ENCODE assay signal across 16 cellular contexts in the genomic region with DNA sequence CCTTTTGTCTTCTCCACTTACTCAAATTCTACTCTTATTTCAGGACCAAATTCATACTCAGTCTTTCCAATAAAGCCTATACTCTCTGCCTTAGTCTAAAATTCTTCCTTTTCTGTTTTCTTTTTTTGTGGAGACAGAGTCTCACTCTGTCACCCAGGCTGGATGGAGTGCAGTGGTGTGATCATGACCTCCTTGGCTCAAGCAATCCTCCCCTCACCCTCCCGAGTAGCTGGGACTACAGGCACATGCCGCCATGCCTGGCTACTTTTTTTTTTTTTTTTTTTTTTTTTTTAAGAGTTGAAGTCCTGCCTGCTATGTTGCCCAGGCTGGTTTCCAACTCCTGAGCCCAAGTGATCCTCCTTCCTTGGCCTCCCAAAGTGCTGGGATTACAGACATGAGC. TPM values are rescaled to one million over a fixed set of nuclear protein-coding genes. Genes with fewer than 3 reads are reported as not detected.
A peak's percentile ranks its signal among the peaks of the same experiment; 100 is the strongest.
DNase-seq lines count a peak whose midpoint lies in the region; ATAC-seq, FAIRE-seq and TF ChIP-seq lines count a peak whose summit lies in the region.
"Had no signal": no experiment of that assay in that cellular context is flagged by ENCODE, and none has a peak within 500 bp of the region (broad histone marks: within the 10 kb centered on the region; RNA-seq: fewer than 3 reads in every experiment).

No MANE protein-coding gene starts in this region.

- no peak overlapping the region for H2AFZ ChIP-seq in HepG2 (ENCODE audit: low read length)

- in situ Hi-C loops in HepG2 (cut with HindIII; ENCODE audit: extremely low pct_ligation_motif_present, low pct_unique_long_range_greater_than_20kb), result no loop called here

- FAIRE-seq in HepG2 (lab: Jason Lieb, UNC), result no peak

- no peak for TF ChIP-seq POLR2A in HepG2 (IDR thresholded peaks at IDR 0.05; ENCODE audit: insufficient read depth in 1 of 2, low read depth in 2 of 2, low read length in 2 of 2)

- peaks cover 66% of the 10 kb centered on the region for H3K79me2 ChIP-seq in HepG2 (ENCODE audit: insufficient read depth, low read length)

- no peaks in the 10 kb centered on the region for H3K27me3 Mint-ChIP-seq in activated T-cell treated with anti-CD3 and anti-CD28 coated beads, Interleukin-2, amount 50 U/mL, for 24 hours
- H3K27me3 Mint-ChIP-seq in activated T-helper 2 cell treated with anti-CD3 and anti-CD28 coated beads, Interferon-gamma antibody, Interleukin-2, Interleukin-4, amounts not matched to agents 10 μg/mL and 5 μg/mL and 100 μg/mL, durations not matched to agents 14 hours and 24 hours and 36 hours (ENCODE audit: low read depth), result no peaks in the 10 kb centered on the region
- no peaks in the 10 kb centered on the region for H3K27me3 Mint-ChIP-seq in stimulated activated memory B cell treated with anti-CD40 and anti-IgM and Interleukin-4, amounts not matched to agents 10 μg/mL and 1 μg/mL and 100 μg/mL, for 72 hours

- H3K36me3 Mint-ChIP-seq in activated T-cell treated with anti-CD3 and anti-CD28 coated beads, Interleukin-2, amount 50 U/mL, for 24 hours (ENCODE audit: low read depth), result peaks cover 31% of the 10 kb centered on the region
- H3K36me3 Mint-ChIP-seq in activated T-helper 2 cell treated with anti-CD3 and anti-CD28 coated beads, Interferon-gamma antibody, Interleukin-2, Interleukin-4, amounts not matched to agents 10 μg/mL and 5 μg/mL and 100 μg/mL, durations not matched to agents 14 hours and 24 hours and 36 hours (ENCODE audit: low read depth), result peaks cover 26% of the 10 kb centered on the region
- H3K36me3 Mint-ChIP-seq in stimulated activated memory B cell treated with anti-CD40 and anti-IgM and Interleukin-4, amounts not matched to agents 10 μg/mL and 1 μg/mL and 100 μg/mL, for 72 hours, result peaks cover 19% of the 10 kb centered on the region

- ATAC-seq in HepG2 (peak; percentile 60), GM18870 (IDR thresholded peaks at IDR 0.05; ENCODE audit: unreplicated experiment) (no peak)
- no peak for ATAC-seq in stimulated activated memory B cell treated with anti-CD40 and anti-IgM and Interleukin-4, amounts not matched to agents 10 μg/mL and 1 μg/mL and 100 μg/mL, for 72 hours

- intact Hi-C loops in activated T-helper 2 cell treated with anti-CD3 and anti-CD28 coated beads, Interferon-gamma antibody, Interleukin-2, Interleukin-4, amounts not matched to agents 10 μg/mL and 5 μg/mL and 100 μg/mL, durations not matched to agents 14 hours and 24 hours and 36 hours (cut with micrococcal nuclease), result no loop called here
- intact Hi-C loops in HepG2 (cut with micrococcal nuclease; ENCODE audit: unreplicated experiment), result no loop called here

- H3K27ac Mint-ChIP-seq in activated T-cell treated with anti-CD3 and anti-CD28 coated beads, Interleukin-2, amount 50 U/mL, for 24 hours, result peak overlapping the region; percentile 16
- H3K27ac Mint-ChIP-seq in activated T-helper 2 cell treated with anti-CD3 and anti-CD28 coated beads, Interferon-gamma antibody, Interleukin-2, Interleukin-4, amounts not matched to agents 10 μg/mL and 5 μg/mL and 100 μg/mL, durations not matched to agents 14 hours and 24 hours and 36 hours, result peak overlapping the region; percentile 1
- peak overlapping the region; percentile 1 for H3K27ac Mint-ChIP-seq in stimulated activated memory B cell treated with anti-CD40 and anti-IgM and Interleukin-4, amounts not matched to agents 10 μg/mL and 1 μg/mL and 100 μg/mL, for 72 hours

- WGBS in HepG2 (ENCODE audit: low lambda C conversion rate), result 95% methylated on average over 2 of the region's 2 CpGs

- H3K9me3 ChIP-seq in HepG2 (ENCODE audit: low read length), result no peaks in the 10 kb centered on the region

- peaks cover 4% of the 10 kb centered on the region; the same call in 1 of the 2 replicates for H4K20me1 ChIP-seq in HepG2 (ENCODE audit: insufficient read depth, low read length)

- CTCF ChIA-PET in HepG2 (lab: Yijun Ruan, JAX; ENCODE audit: low intra/inter-chr PET ratio, low total read pairs), result no interaction called here

- H3K9ac ChIP-seq in HepG2 (ENCODE audit: insufficient read depth, low read depth, low read length), result no peak overlapping the region

- H3K4me3 Mint-ChIP-seq in activated T-cell treated with anti-CD3 and anti-CD28 coated beads, Interleukin-2, amount 50 U/mL, for 24 hours, result no peak overlapping the region
- H3K4me3 Mint-ChIP-seq in activated T-helper 2 cell treated with anti-CD3 and anti-CD28 coated beads, Interferon-gamma antibody, Interleukin-2, Interleukin-4, amounts not matched to agents 10 μg/mL and 5 μg/mL and 100 μg/mL, durations not matched to agents 14 hours and 24 hours and 36 hours (ENCODE audit: low read depth), result no peak overlapping the region
- H3K4me3 Mint-ChIP-seq in stimulated activated memory B cell treated with anti-CD40 and anti-IgM and Interleukin-4, amounts not matched to agents 10 μg/mL and 1 μg/mL and 100 μg/mL, for 72 hours, result no peak overlapping the region

- TF ChIP-seq EP300 in HepG2 (IDR thresholded peaks at IDR 0.05; ENCODE audit: low read depth in 2 of 2, low read length in 2 of 2) (no peak), HepG2 (CRISPR knock-in tag; IDR thresholded peaks at IDR 0.05; ENCODE audit: borderline replicate concordance) (no peak)

- TF ChIP-seq RAD21 in HepG2 (CRISPR knock-in tag; IDR thresholded peaks at IDR 0.05), result no peak

- POLR2A ChIA-PET in HepG2 (lab: Yijun Ruan, JAX), result interaction anchor here (1.6 to 6.6 kb wide), 2 partner anchors 10 to 12 kb away, joined by 5 to 45 read pairs; partner anchors contain the start of gene SRP54

- no peak for DNase-seq in activated T-cell treated with anti-CD3 and anti-CD28 coated beads, Interleukin-2, amount 50 U/mL, for 24 hours
- DNase-seq in activated T-cell treated with anti-CD3 and anti-CD28 coated beads, Interleukin-2, amount 50 U/mL, for 48 hours, result no peak
- DNase-seq in activated T-helper 2 cell treated with anti-CD3 and anti-CD28 coated beads, Interferon-gamma antibody, Interleukin-2, Interleukin-4, amounts not matched to agents 10 μg/mL and 5 μg/mL and 100 μg/mL, durations not matched to agents 14 hours and 24 hours and 36 hours (ENCODE audit: low spot score), result no peak
- DNase-seq in HepG2 (ENCODE audit: low spot score) (no peak), NCI-H146 treated with DMSO at 0.1 percent for 48 hours (lab: John Stamatoyannopoulos, UW; ENCODE audit: unreplicated experiment) (no peak), GM10266 (ENCODE audit: extremely low spot score) (no peak)
- DNase-seq: DND-41, GDM1, H7, Kasumi-1, NCI-H1105 treated with DMSO at 0.1 percent for 48 hours, NCI-H187 treated with DMSO at 0.1 percent for 48 hours, SHP77 treated with DMSO at 0.1 percent for 48 hours had no signal

- no peaks in the 10 kb centered on the region for H3K9me3 Mint-ChIP-seq in activated T-cell treated with anti-CD3 and anti-CD28 coated beads, Interleukin-2, amount 50 U/mL, for 24 hours
- no peaks in the 10 kb centered on the region for H3K9me3 Mint-ChIP-seq in activated T-helper 2 cell treated with anti-CD3 and anti-CD28 coated beads, Interferon-gamma antibody, Interleukin-2, Interleukin-4, amounts not matched to agents 10 μg/mL and 5 μg/mL and 100 μg/mL, durations not matched to agents 14 hours and 24 hours and 36 hours
- H3K9me3 Mint-ChIP-seq in stimulated activated memory B cell treated with anti-CD40 and anti-IgM and Interleukin-4, amounts not matched to agents 10 μg/mL and 1 μg/mL and 100 μg/mL, for 72 hours, result no peaks in the 10 kb centered on the region

- no TSS peak for BruUV-seq in HepG2 (replicated peaks; lab: Mats Ljungman, UMichigan)

- H3K36me3 ChIP-seq in HepG2 (replicated peaks in 1 of 2; ENCODE audit: control insufficient read depth in 1 of 2, insufficient read depth in 2 of 2, low read length in 2 of 2), result peaks cover 7 to 27% of the 10 kb centered on the region in 2 experiments

- no peak overlapping the region for H3K27ac ChIP-seq in HepG2 (ENCODE audit: extremely low read length, insufficient read depth, low read length)
- H3K27ac ChIP-seq: C4-2B had no signal

- no peak overlapping the region for H3K4me3 ChIP-seq in HepG2 (replicated peaks in 1 of 3; ENCODE audit: insufficient read depth in 1 of 3, low read depth in 2 of 3, low read length in 3 of 3)

- no peaks in the 10 kb centered on the region for H3K27me3 ChIP-seq in HepG2 (ENCODE audit: control insufficient read depth in 1 of 2, insufficient read depth in 2 of 2, low read length in 2 of 2)

- peaks cover 32% of the 10 kb centered on the region for H3K4me1 Mint-ChIP-seq in activated T-cell treated with anti-CD3 and anti-CD28 coated beads, Interleukin-2, amount 50 U/mL, for 24 hours (ENCODE audit: low read depth)
- peaks cover 6% of the 10 kb centered on the region for H3K4me1 Mint-ChIP-seq in activated T-helper 2 cell treated with anti-CD3 and anti-CD28 coated beads, Interferon-gamma antibody, Interleukin-2, Interleukin-4, amounts not matched to agents 10 μg/mL and 5 μg/mL and 100 μg/mL, durations not matched to agents 14 hours and 24 hours and 36 hours (ENCODE audit: low read depth)
- H3K4me1 Mint-ChIP-seq in stimulated activated memory B cell treated with anti-CD40 and anti-IgM and Interleukin-4, amounts not matched to agents 10 μg/mL and 1 μg/mL and 100 μg/mL, for 72 hours, result peaks cover 18% of the 10 kb centered on the region

- H3K4me2 ChIP-seq in HepG2 (ENCODE audit: low read depth, low read length), result no peak overlapping the region

- TF ChIP-seq CTCF in HepG2 (CRISPR knock-in tag; IDR thresholded peaks at IDR 0.05) (no peak), GM10266 (IDR thresholded peaks at IDR 0.05; ENCODE audit: control insufficient read depth, insufficient read depth, low read depth, missing control alignments) (no peak)

- H3K4me1 ChIP-seq in HepG2 (ENCODE audit: insufficient read depth, low read length), result peaks cover 6% of the 10 kb centered on the region; the same call in 1 of the 2 replicates

RNA-seq across cellular contexts. Expression of gene SRP54, which starts 11.9 kb away (rescaled TPM):
- total RNA-seq in activated T-helper 2 cell treated with anti-CD3 and anti-CD28 coated beads, Interferon-gamma antibody, Interleukin-2, Interleukin-4, amounts not matched to agents 10 μg/mL and 5 μg/mL and 100 μg/mL, durations not matched to agents 14 hours and 24 hours and 36 hours, result 78.9 and 82.4 TPM in 2 replicates
- total RNA-seq in HepG2 (2016; rRNA removed; fragmentation: Illumina TruSeq; extraction: Trizol), result 207 and 297 TPM in 2 replicates
- 26.1 and 28.6 TPM in 2 replicates for total RNA-seq in HepG2 (2016; cell fraction: cytosol; rRNA removed; fragmentation: Illumina TruSeq; extraction: Trizol; ENCODE audit: low read depth)
- total RNA-seq in HepG2 (2016; cell fraction: insoluble cytoplasmic fraction; rRNA removed; fragmentation: Illumina TruSeq; extraction: Trizol), result 210 and 295 TPM in 2 replicates
- 41.2 and 50.0 TPM in 2 replicates for total RNA-seq in HepG2 (2016; cell fraction: membrane; rRNA removed; fragmentation: Illumina TruSeq; extraction: Trizol)
- total RNA-seq in HepG2 (2016; cell fraction: nucleus; rRNA removed; fragmentation: Illumina TruSeq; extraction: Trizol), result 128 and 142 TPM in 2 replicates
- polyA plus RNA-seq in HepG2 (2011; rRNA removed), result 36.0 and 42.2 TPM in 2 replicates
- 45.2 and 47.0 TPM in 2 replicates for polyA plus RNA-seq in HepG2 (2011; cell fraction: cytosol; rRNA removed)
- polyA plus RNA-seq in HepG2 (2011; cell fraction: nucleus; rRNA removed), result 62.5 and 64.9 TPM in 2 replicates
- polyA plus RNA-seq in HepG2 (2012), result 101 and 113 TPM in 2 replicates
- 7.5 and 9.1 TPM in 2 replicates for polyA plus RNA-seq in HepG2 (2016; cell fraction: cytosol; fragmentation: Illumina TruSeq; extraction: Trizol; ENCODE audit: low read depth)
- 244 and 260 TPM in 2 replicates for polyA plus RNA-seq in HepG2 (2016; cell fraction: insoluble cytoplasmic fraction; fragmentation: Illumina TruSeq; extraction: Trizol; ENCODE audit: low read depth)
- 15.4 and 17.7 TPM in 2 replicates for polyA plus RNA-seq in HepG2 (2016; cell fraction: membrane; fragmentation: Illumina TruSeq; extraction: Trizol; ENCODE audit: low read depth)
- 152 and 167 TPM in 2 replicates for polyA plus RNA-seq in HepG2 (2016; cell fraction: nucleus; fragmentation: Illumina TruSeq; extraction: Trizol; ENCODE audit: insufficient read depth, low read depth)
- 25.4 and 57.6 TPM in 2 replicates for polyA minus RNA-seq in HepG2 (2011; rRNA and poly(A)+ RNA removed; ENCODE audit: low replicate concordance)
- 60.0 and 62.4 TPM in 2 replicates for polyA minus RNA-seq in HepG2 (2011; cell fraction: cytosol; rRNA and poly(A)+ RNA removed)
- polyA minus RNA-seq in HepG2 (2011; cell fraction: nucleus; rRNA and poly(A)+ RNA removed), result 159 TPM in 2 replicates

RNA-seq across cellular contexts. Expression of gene FAM177A1, which starts 51.4 kb away (rescaled TPM):
- 41.3 and 43.2 TPM in 2 replicates for total RNA-seq in activated T-helper 2 cell treated with anti-CD3 and anti-CD28 coated beads, Interferon-gamma antibody, Interleukin-2, Interleukin-4, amounts not matched to agents 10 μg/mL and 5 μg/mL and 100 μg/mL, durations not matched to agents 14 hours and 24 hours and 36 hours
- total RNA-seq in HepG2 (2016; rRNA removed; fragmentation: Illumina TruSeq; extraction: Trizol), result 116 and 119 TPM in 2 replicates
- total RNA-seq in HepG2 (2016; cell fraction: cytosol; rRNA removed; fragmentation: Illumina TruSeq; extraction: Trizol; ENCODE audit: low read depth), result 259 and 291 TPM in 2 replicates
- 102 and 128 TPM in 2 replicates for total RNA-seq in HepG2 (2016; cell fraction: insoluble cytoplasmic fraction; rRNA removed; fragmentation: Illumina TruSeq; extraction: Trizol)
- 219 and 242 TPM in 2 replicates for total RNA-seq in HepG2 (2016; cell fraction: membrane; rRNA removed; fragmentation: Illumina TruSeq; extraction: Trizol)
- total RNA-seq in HepG2 (2016; cell fraction: nucleus; rRNA removed; fragmentation: Illumina TruSeq; extraction: Trizol), result 53.1 and 62.5 TPM in 2 replicates
- 69.0 and 72.9 TPM in 2 replicates for polyA plus RNA-seq in HepG2 (2011; rRNA removed)
- 43.1 and 47.2 TPM in 2 replicates for polyA plus RNA-seq in HepG2 (2011; cell fraction: cytosol; rRNA removed)
- polyA plus RNA-seq in HepG2 (2011; cell fraction: nucleus; rRNA removed), result 20.3 and 24.8 TPM in 2 replicates
- polyA plus RNA-seq in HepG2 (2012), result 70.8 and 90.1 TPM in 2 replicates
- 323 and 351 TPM in 2 replicates for polyA plus RNA-seq in HepG2 (2016; cell fraction: cytosol; fragmentation: Illumina TruSeq; extraction: Trizol; ENCODE audit: low read depth)
- polyA plus RNA-seq in HepG2 (2016; cell fraction: insoluble cytoplasmic fraction; fragmentation: Illumina TruSeq; extraction: Trizol; ENCODE audit: low read depth), result 125 and 131 TPM in 2 replicates
- polyA plus RNA-seq in HepG2 (2016; cell fraction: membrane; fragmentation: Illumina TruSeq; extraction: Trizol; ENCODE audit: low read depth), result 209 and 229 TPM in 2 replicates
- 115 and 136 TPM in 2 replicates for polyA plus RNA-seq in HepG2 (2016; cell fraction: nucleus; fragmentation: Illumina TruSeq; extraction: Trizol; ENCODE audit: insufficient read depth, low read depth)
- 20.6 and 34.4 TPM in 2 replicates for polyA minus RNA-seq in HepG2 (2011; rRNA and poly(A)+ RNA removed; ENCODE audit: low replicate concordance)
- 25.4 and 27.2 TPM in 2 replicates for polyA minus RNA-seq in HepG2 (2011; cell fraction: cytosol; rRNA and poly(A)+ RNA removed)
- 36.1 and 40.7 TPM in 2 replicates for polyA minus RNA-seq in HepG2 (2011; cell fraction: nucleus; rRNA and poly(A)+ RNA removed)
